Comparison of ENCODE assay signal across 1 cellular context in genomic region chrX:30875957-30876356, GRCh38.
TF ChIP-seq lines count a peak whose summit lies in the region.

No MANE protein-coding gene starts in this region.

TF ChIP-seq in WTC11, 78 proteins besides CTCF, POLR2A, EP300 and RAD21 (continued from another document):
- TF ChIP-seq ARID4B (CRISPR knock-in tag; IDR thresholded peaks at IDR 0.05; ENCODE audit: borderline replicate concordance): no peak
TF ChIP-seq in WTC11: peak in this region for 0.
